Comparison of ENCODE assay signal across 19 cellular contexts in genomic region chr7:21550821-21551531, GRCh38. TPM values are rescaled to one million over a fixed set of nuclear protein-coding genes. Genes with fewer than 3 reads are reported as not detected.
DNase-seq lines count a peak whose midpoint lies in the region; ATAC-seq and TF ChIP-seq lines count a peak whose summit lies in the region.
"Had no signal": no experiment of that assay in that cellular context is flagged by ENCODE, and none has a peak within 500 bp of the region (broad histone marks: within the 10 kb centered on the region; RNA-seq: fewer than 3 reads in every experiment).

No MANE protein-coding gene starts in this region.

- no peaks in the 10 kb centered on the region for H3K79me2 ChIP-seq in mesendoderm (ENCODE audit: control insufficient read depth, insufficient read depth, low read length)

- no peaks in the 10 kb centered on the region for H3K4me1 ChIP-seq in mesendoderm (ENCODE audit: control insufficient read depth, low read depth, low read length)
- no peaks in the 10 kb centered on the region for H3K4me1 ChIP-seq in suprapubic skin
- H3K4me1 ChIP-seq: body of pancreas, left ventricle myocardium inferior had no signal

- H2AK5ac ChIP-seq in mesendoderm (ENCODE audit: low read length): no peak overlapping the region

- H3K27me3 ChIP-seq in mesendoderm (ENCODE audit: insufficient read depth, low read length, poor library complexity) (no peaks in the 10 kb centered on the region), suprapubic skin (peaks cover 4% of the 10 kb centered on the region)
- H3K27me3 ChIP-seq: body of pancreas had no signal

- no peaks in the 10 kb centered on the region for H3K36me3 ChIP-seq in mesendoderm (ENCODE audit: control insufficient read depth, insufficient read depth, low read length)
- H3K36me3 ChIP-seq in suprapubic skin: no peaks in the 10 kb centered on the region
- H3K36me3 ChIP-seq: left ventricle myocardium inferior had no signal

- no peak for ATAC-seq in activated CD8-positive, alpha-beta memory T cell treated with anti-CD3 and anti-CD28 coated beads, Interleukin-2, amount 10 ng/mL, durations not matched to agents 7 days and 5 days
- no peak for ATAC-seq in HG03280 (IDR thresholded peaks at IDR 0.05; ENCODE audit: unreplicated experiment)
- ATAC-seq: activated CD4-positive, CD25-positive, alpha-beta regulatory T cell treated with anti-CD3 and anti-CD28 coated beads, Interleukin-2, amount 50 U/mL, for 24 hours; body of pancreas had no signal

- in situ Hi-C loops in SK-MEL-5 (cut with HindIII; ENCODE audit: low pct_unique_long_range_greater_than_20kb, low sequenced_read_pairs): no loop called here

- no peak for TF ChIP-seq CTCF in suprapubic skin (IDR thresholded peaks at IDR 0.05)

- H3K27ac ChIP-seq in mesendoderm (ENCODE audit: low read depth, low read length) (no peak overlapping the region), suprapubic skin (no peak overlapping the region)
- H3K27ac ChIP-seq: body of pancreas, left ventricle myocardium inferior had no signal

- H3K56ac ChIP-seq in mesendoderm (ENCODE audit: low read length): no peak overlapping the region

- no peaks in the 10 kb centered on the region for H3K4me1 Mint-ChIP-seq in activated CD8-positive, alpha-beta memory T cell treated with anti-CD3 and anti-CD28 coated beads, Interleukin-2, amount 10 ng/mL, durations not matched to agents 7 days and 5 days
- H3K4me1 Mint-ChIP-seq: naive B cell had no signal

- H3K4me3 ChIP-seq in mesendoderm (ENCODE audit: low read length) (no peak overlapping the region), suprapubic skin (no peak overlapping the region)
- H3K4me3 ChIP-seq: body of pancreas, left ventricle myocardium inferior had no signal

- no CpG with 5 or more reads among the region's 6 CpGs for WGBS in mesendoderm (ENCODE audit: extremely low coverage, insufficient coverage, low lambda C conversion rate)
- WGBS in suprapubic skin: 68% methylated on average over 6 of the region's 6 CpGs

- H3K9me3 Mint-ChIP-seq in activated CD8-positive, alpha-beta memory T cell treated with anti-CD3 and anti-CD28 coated beads, Interleukin-2, amount 10 ng/mL, durations not matched to agents 7 days and 5 days (ENCODE audit: low read depth): no peaks in the 10 kb centered on the region
- H3K9me3 Mint-ChIP-seq: activated naive CD4-positive, alpha-beta T cell treated with anti-CD3 and anti-CD28 coated beads for 36 hours; naive B cell; T-helper 1 cell treated with Interleukin-12 subunit alpha and Interleukin-12 subunit beta and Interleukin-4 antibody, amounts not matched to agents 30 μg/mL and 1 μg/mL, for 36 hours had no signal

- H3K27ac Mint-ChIP-seq in activated CD8-positive, alpha-beta memory T cell treated with anti-CD3 and anti-CD28 coated beads, Interleukin-2, amount 10 ng/mL, durations not matched to agents 7 days and 5 days: no peak overlapping the region
- H3K27ac Mint-ChIP-seq: activated naive CD4-positive, alpha-beta T cell treated with anti-CD3 and anti-CD28 coated beads for 36 hours; CD14-positive monocyte; T-helper 1 cell treated with Interleukin-12 subunit alpha and Interleukin-12 subunit beta and Interleukin-4 antibody, amounts not matched to agents 30 μg/mL and 1 μg/mL, for 36 hours had no signal

- no peak overlapping the region for H3K4me3 Mint-ChIP-seq in activated CD8-positive, alpha-beta memory T cell treated with anti-CD3 and anti-CD28 coated beads, Interleukin-2, amount 10 ng/mL, durations not matched to agents 7 days and 5 days
- H3K4me3 Mint-ChIP-seq: activated naive CD4-positive, alpha-beta T cell treated with anti-CD3 and anti-CD28 coated beads for 36 hours; CD14-positive monocyte; naive B cell; T-helper 1 cell treated with Interleukin-12 subunit alpha and Interleukin-12 subunit beta and Interleukin-4 antibody, amounts not matched to agents 30 μg/mL and 1 μg/mL, for 36 hours had no signal

- H2BK120ac ChIP-seq in mesendoderm (ENCODE audit: low read depth, low read length): no peak overlapping the region

- no peak overlapping the region for H3K4me2 ChIP-seq in mesendoderm (ENCODE audit: low read length)

- no peaks in the 10 kb centered on the region for H3K36me3 Mint-ChIP-seq in activated CD8-positive, alpha-beta memory T cell treated with anti-CD3 and anti-CD28 coated beads, Interleukin-2, amount 10 ng/mL, durations not matched to agents 7 days and 5 days
- H3K36me3 Mint-ChIP-seq: CD14-positive monocyte, naive B cell had no signal

- H3K18ac ChIP-seq in mesendoderm (ENCODE audit: low read length): no peak overlapping the region

- no peak overlapping the region for H3K9ac ChIP-seq in mesendoderm (ENCODE audit: low read length)

- H3K9me3 ChIP-seq in suprapubic skin: no peaks in the 10 kb centered on the region
- H3K9me3 ChIP-seq: body of pancreas, left ventricle myocardium inferior had no signal

- DNase-seq in ELF-1 (ENCODE audit: low read depth, low spot score) (peak; percentile 72), LoVo (ENCODE audit: low spot score) (peak; percentile 16), SK-MEL-5 (ENCODE audit: low read depth, low spot score) (peak; percentile 32), mesendoderm (peak; percentile 89), NCI-H82 (lab: John Stamatoyannopoulos, UW) (no peak), suprapubic skin (ENCODE audit: low spot score in 2 of 2) (no peak)
- no peak for DNase-seq in activated CD8-positive, alpha-beta memory T cell treated with anti-CD3 and anti-CD28 coated beads, Interleukin-2, amount 10 ng/mL, durations not matched to agents 7 days and 5 days
- DNase-seq: activated CD8-positive, alpha-beta memory T cell treated with anti-CD3 and anti-CD28 coated beads, Interleukin-2, amount 50 U/mL, for 4 hours; activated naive CD4-positive, alpha-beta T cell treated with anti-CD3 and anti-CD28 coated beads for 36 hours; body of pancreas; dermis blood vessel endothelial cell; left ventricle myocardium inferior; naive B cell; NCI-H1092 treated with DMSO at 0.1 percent for 48 hours; NCI-H345 had no signal

- no peak overlapping the region for H4K8ac ChIP-seq in mesendoderm (ENCODE audit: low read depth, low read length)

- no peak for TF ChIP-seq EP300 in suprapubic skin (IDR thresholded peaks at IDR 0.05)

- H4K5ac ChIP-seq in mesendoderm (ENCODE audit: low read length): no peak overlapping the region

- CTCF ChIA-PET in activated CD8-positive, alpha-beta memory T cell treated with anti-CD3 and anti-CD28 coated beads, Interleukin-2, amount 10 ng/mL, durations not matched to agents 7 days and 5 days (lab: Charles Lee): no interaction called here

- H3K27me3 Mint-ChIP-seq in activated CD8-positive, alpha-beta memory T cell treated with anti-CD3 and anti-CD28 coated beads, Interleukin-2, amount 10 ng/mL, durations not matched to agents 7 days and 5 days: peaks cover 19% of the 10 kb centered on the region

- H3K23ac ChIP-seq in mesendoderm (ENCODE audit: low read length): no peak overlapping the region

- H2BK15ac ChIP-seq in mesendoderm (replicated peaks; ENCODE audit: low read depth): no peak overlapping the region

- no peak overlapping the region for H2BK5ac ChIP-seq in mesendoderm (ENCODE audit: low read length)

- H3K79me1 ChIP-seq in mesendoderm (ENCODE audit: low read length): no peaks in the 10 kb centered on the region

- H3K4ac ChIP-seq in mesendoderm (ENCODE audit: low read depth, low read length): no peak overlapping the region

- no peak for TF ChIP-seq POLR2A in suprapubic skin (IDR thresholded peaks at IDR 0.05)

RNA-seq across cellular contexts. Expression of gene DNAH11, which starts 8.1 kb away (rescaled TPM):
- total RNA-seq in SK-MEL-5 (2014; rRNA removed; shearing (Covaris generic)): 0.40 and 1.7 TPM in 2 replicates
- 0.37 and 0.95 TPM in 2 replicates for polyA plus RNA-seq in SK-MEL-5 (2015; cell fraction: cytosol; rRNA removed)
- 0.37 and 3.2 TPM in 2 replicates for polyA plus RNA-seq in SK-MEL-5 (2015; cell fraction: nucleus; rRNA removed)
- polyA plus RNA-seq in mesendoderm (2013, experiment 1 of 2): 2.3 TPM
- 1.9 TPM for polyA plus RNA-seq in mesendoderm (2013, experiment 2 of 2)
- total RNA-seq in activated CD8-positive, alpha-beta memory T cell treated with anti-CD3 and anti-CD28 coated beads, Interleukin-2, amount 10 ng/mL, durations not matched to agents 7 days and 5 days: under 1 TPM; 0.15 to 0.28 TPM
- 10 to 100 TPM in 1 of 4 donors, 1 to 10 TPM in 2, under 1 TPM in 1; 0.57 to 48.3 (median 1.8) TPM for total RNA-seq in suprapubic skin
- polyA plus RNA-seq: CD14-positive monocyte had no signal

Comparison
In these comparisons a context has a peak if more than half of its experiments do, and no peak if none do; other contexts are left out.
1. DNase-seq: peak in ELF-1 (single experiment), LoVo (single experiment), SK-MEL-5 (single experiment) and mesendoderm (single experiment); none in activated CD8-positive, alpha-beta memory T cell treated with anti-CD3 and anti-CD28 coated beads, Interleukin-2, amount 10 ng/mL, durations not matched to agents 7 days and 5 days (single experiment), NCI-H82 (single experiment) and suprapubic skin (0 of 2).